8 cellular contexts compared by ENCODE assay signal in the genomic region with DNA sequence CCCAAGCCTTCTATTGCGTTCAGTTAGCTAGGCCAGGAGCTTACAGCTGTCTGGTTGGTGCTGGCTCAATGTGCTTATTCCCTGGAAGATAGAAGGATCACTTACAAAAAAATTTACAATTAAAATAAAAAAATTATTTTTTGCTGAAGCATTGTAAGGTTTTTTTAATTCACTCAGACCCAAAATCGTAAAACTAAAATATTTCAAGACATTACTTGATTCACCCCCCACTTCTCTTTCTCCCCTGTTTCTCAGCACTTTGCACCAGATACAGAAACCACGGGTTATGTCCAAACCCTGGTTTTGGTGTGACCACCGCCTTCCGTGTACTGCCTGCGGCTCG. TPM values are rescaled to one million over a fixed set of nuclear protein-coding genes. Genes with fewer than 3 reads are reported as not detected.
A peak's percentile ranks its signal among the peaks of the same experiment; 100 is the strongest.
DNase-seq lines count a peak whose midpoint lies in the region; ATAC-seq and TF ChIP-seq lines count a peak whose summit lies in the region.

No MANE protein-coding gene starts in this region.

- POLR2A ChIA-PET in WTC11 (lab: Charles Lee) = no interaction called here

- peaks cover 18% of the 10 kb centered on the region for H3K4me1 Mint-ChIP-seq in WTC11

- CTCF ChIA-PET in WTC11 (lab: Charles Lee) = interaction anchor here (0.7 to 3.1 kb wide), 21 partner anchors 8 to 293 kb away, joined by 3 to 84 read pairs (median 5); no protein-coding TSS in a partner anchor

- peaks cover 10% of the 10 kb centered on the region for H3K9me3 Mint-ChIP-seq in WTC11

- DNase-seq in WTC11 (ENCODE audit: low spot score) (no peak), foreskin fibroblast (no peak), pons (ENCODE audit: low spot score) (peak; percentile 28), activated gamma-delta T cell treated with Interleukin-2 at 50 U/mL for 16 hours (no peak)
- no peak for DNase-seq in activated CD4-positive, alpha-beta T cell treated with anti-CD3 and anti-CD28 coated beads for 1 hour

- peaks cover 6% of the 10 kb centered on the region for H3K36me3 Mint-ChIP-seq in WTC11

- ATAC-seq in WTC11 (no peak), GM18520 (IDR thresholded peaks at IDR 0.05; ENCODE audit: unreplicated experiment) (no peak), HG03432 (IDR thresholded peaks at IDR 0.05; ENCODE audit: unreplicated experiment) (no peak)

- H3K4me3 ChIP-seq in GM08714 (ENCODE audit: low read length) (peak overlapping the region; percentile 57; the same call in 1 of the 2 replicates), foreskin fibroblast (ENCODE audit: low read depth in 1 of 2, low read length in 2 of 2) (peak overlapping the region; percentile 54 to 73)

- peak overlapping the region; percentile 71 for H3K4me3 Mint-ChIP-seq in WTC11

- peaks cover 41% of the 10 kb centered on the region for H3K27me3 Mint-ChIP-seq in WTC11 (ENCODE audit: low read depth)

- TF ChIP-seq CTCF in WTC11 (IDR thresholded peaks at IDR 0.05) (no peak), foreskin fibroblast (IDR thresholded peaks at IDR 0.05; ENCODE audit: low read depth, low read length) (no peak)

- H3K27ac Mint-ChIP-seq in WTC11 = no peak overlapping the region

TF ChIP-seq in WTC11, 78 proteins besides CTCF, POLR2A, EP300 and RAD21:
- no peak for TF ChIP-seq MXD4 (CRISPR knock-in tag; IDR thresholded peaks at IDR 0.05; ENCODE audit: borderline replicate concordance)
- no peak for TF ChIP-seq RELA (CRISPR knock-in tag; IDR thresholded peaks at IDR 0.05; ENCODE audit: borderline replicate concordance)
- no peak for TF ChIP-seq SOX15 (CRISPR knock-in tag; IDR thresholded peaks at IDR 0.05)
- TF ChIP-seq, protein P1, sequence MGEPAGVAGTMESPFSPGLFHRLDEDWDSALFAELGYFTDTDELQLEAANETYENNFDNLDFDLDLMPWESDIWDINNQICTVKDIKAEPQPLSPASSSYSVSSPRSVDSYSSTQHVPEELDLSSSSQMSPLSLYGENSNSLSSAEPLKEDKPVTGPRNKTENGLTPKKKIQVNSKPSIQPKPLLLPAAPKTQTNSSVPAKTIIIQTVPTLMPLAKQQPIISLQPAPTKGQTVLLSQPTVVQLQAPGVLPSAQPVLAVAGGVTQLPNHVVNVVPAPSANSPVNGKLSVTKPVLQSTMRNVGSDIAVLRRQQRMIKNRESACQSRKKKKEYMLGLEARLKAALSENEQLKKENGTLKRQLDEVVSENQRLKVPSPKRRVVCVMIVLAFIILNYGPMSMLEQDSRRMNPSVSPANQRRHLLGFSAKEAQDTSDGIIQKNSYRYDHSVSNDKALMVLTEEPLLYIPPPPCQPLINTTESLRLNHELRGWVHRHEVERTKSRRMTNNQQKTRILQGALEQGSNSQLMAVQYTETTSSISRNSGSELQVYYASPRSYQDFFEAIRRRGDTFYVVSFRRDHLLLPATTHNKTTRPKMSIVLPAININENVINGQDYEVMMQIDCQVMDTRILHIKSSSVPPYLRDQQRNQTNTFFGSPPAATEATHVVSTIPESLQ (CRISPR knock-in tag; IDR thresholded peaks at IDR 0.05) = no peak
- TF ChIP-seq, protein P2, sequence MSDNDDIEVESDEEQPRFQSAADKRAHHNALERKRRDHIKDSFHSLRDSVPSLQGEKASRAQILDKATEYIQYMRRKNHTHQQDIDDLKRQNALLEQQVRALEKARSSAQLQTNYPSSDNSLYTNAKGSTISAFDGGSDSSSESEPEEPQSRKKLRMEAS (CRISPR knock-in tag; IDR thresholded peaks at IDR 0.05) = no peak
- TF ChIP-seq ZNF396 (CRISPR knock-in tag; IDR thresholded peaks at IDR 0.05; ENCODE audit: borderline replicate concordance) = no peak
- TF ChIP-seq, protein P3, sequence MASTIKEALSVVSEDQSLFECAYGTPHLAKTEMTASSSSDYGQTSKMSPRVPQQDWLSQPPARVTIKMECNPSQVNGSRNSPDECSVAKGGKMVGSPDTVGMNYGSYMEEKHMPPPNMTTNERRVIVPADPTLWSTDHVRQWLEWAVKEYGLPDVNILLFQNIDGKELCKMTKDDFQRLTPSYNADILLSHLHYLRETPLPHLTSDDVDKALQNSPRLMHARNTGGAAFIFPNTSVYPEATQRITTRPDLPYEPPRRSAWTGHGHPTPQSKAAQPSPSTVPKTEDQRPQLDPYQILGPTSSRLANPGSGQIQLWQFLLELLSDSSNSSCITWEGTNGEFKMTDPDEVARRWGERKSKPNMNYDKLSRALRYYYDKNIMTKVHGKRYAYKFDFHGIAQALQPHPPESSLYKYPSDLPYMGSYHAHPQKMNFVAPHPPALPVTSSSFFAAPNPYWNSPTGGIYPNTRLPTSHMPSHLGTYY (CRISPR knock-in tag; IDR thresholded peaks at IDR 0.05) = no peak
- TF ChIP-seq NFATC4 (CRISPR knock-in tag; IDR thresholded peaks at IDR 0.05) = no peak
- TF ChIP-seq, protein P4, sequence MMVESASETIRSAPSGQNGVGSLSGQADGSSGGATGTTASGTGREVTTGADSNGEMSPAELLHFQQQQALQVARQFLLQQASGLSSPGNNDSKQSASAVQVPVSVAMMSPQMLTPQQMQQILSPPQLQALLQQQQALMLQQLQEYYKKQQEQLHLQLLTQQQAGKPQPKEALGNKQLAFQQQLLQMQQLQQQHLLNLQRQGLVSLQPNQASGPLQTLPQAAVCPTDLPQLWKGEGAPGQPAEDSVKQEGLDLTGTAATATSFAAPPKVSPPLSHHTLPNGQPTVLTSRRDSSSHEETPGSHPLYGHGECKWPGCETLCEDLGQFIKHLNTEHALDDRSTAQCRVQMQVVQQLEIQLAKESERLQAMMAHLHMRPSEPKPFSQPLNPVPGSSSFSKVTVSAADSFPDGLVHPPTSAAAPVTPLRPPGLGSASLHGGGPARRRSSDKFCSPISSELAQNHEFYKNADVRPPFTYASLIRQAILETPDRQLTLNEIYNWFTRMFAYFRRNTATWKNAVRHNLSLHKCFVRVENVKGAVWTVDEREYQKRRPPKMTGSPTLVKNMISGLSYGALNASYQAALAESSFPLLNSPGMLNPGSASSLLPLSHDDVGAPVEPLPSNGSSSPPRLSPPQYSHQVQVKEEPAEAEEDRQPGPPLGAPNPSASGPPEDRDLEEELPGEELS (CRISPR knock-in tag; IDR thresholded peaks at IDR 0.05) = no peak
- TF ChIP-seq ATF1 (CRISPR knock-in tag; IDR thresholded peaks at IDR 0.05) = no peak
- TF ChIP-seq, protein P5, sequence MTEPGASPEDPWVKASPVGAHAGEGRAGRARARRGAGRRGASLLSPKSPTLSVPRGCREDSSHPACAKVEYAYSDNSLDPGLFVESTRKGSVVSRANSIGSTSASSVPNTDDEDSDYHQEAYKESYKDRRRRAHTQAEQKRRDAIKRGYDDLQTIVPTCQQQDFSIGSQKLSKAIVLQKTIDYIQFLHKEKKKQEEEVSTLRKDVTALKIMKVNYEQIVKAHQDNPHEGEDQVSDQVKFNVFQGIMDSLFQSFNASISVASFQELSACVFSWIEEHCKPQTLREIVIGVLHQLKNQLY (CRISPR knock-in tag; IDR thresholded peaks at IDR 0.05) = no peak

RNA-seq across cellular contexts. Expression of a gene that starts 0.9 kb away (rescaled TPM):
- total RNA-seq in WTC11 (2021) = 8.6 to 11.1 TPM (median 9.2 TPM) in 3 replicates
